Comparison of ENCODE assay signal across 4 cellular contexts in the genomic region with DNA sequence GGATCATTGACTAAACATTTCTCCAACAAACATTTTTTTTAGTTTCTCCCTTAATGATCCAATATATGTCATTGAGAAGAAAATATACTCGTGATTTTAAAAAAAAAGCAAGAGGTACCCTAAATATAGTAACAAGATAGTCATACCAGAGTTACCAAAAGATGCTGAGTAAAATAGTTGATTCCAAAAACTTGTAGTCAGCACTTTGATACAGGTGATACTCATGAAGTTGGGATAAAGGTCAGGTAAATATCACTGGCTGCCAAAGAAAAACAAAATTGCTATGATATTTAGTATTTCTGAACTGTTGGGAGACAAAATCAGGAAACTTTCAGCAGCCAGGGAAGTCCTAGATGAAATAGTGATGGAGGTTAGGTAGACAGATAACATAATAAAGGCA.
TF ChIP-seq lines count a peak whose summit lies in the region.

No MANE protein-coding gene starts in this region.

TF ChIP-seq in HepG2, 621 proteins besides CTCF, POLR2A, EP300 and RAD21:
- TF ChIP-seq, protein P1, sequence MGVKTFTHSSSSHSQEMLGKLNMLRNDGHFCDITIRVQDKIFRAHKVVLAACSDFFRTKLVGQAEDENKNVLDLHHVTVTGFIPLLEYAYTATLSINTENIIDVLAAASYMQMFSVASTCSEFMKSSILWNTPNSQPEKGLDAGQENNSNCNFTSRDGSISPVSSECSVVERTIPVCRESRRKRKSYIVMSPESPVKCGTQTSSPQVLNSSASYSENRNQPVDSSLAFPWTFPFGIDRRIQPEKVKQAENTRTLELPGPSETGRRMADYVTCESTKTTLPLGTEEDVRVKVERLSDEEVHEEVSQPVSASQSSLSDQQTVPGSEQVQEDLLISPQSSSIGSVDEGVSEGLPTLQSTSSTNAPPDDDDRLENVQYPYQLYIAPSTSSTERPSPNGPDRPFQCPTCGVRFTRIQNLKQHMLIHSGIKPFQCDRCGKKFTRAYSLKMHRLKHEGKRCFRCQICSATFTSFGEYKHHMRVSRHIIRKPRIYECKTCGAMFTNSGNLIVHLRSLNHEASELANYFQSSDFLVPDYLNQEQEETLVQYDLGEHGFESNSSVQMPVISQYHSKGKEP (CRISPR knock-in tag; IDR thresholded peaks at IDR 0.05) = no peak
- TF ChIP-seq KDM5A (IDR thresholded peaks at IDR 0.05; ENCODE audit: borderline replicate concordance, low read length) = no peak
- TF ChIP-seq MAFF (IDR thresholded peaks at IDR 0.05; ENCODE audit: low read depth, low read length) = peak; percentile 65
- TF ChIP-seq MAFK (conservative IDR thresholded peaks at IDR 0.05 in 1 of 2, IDR thresholded peaks at IDR 0.05 in 1 of 2; ENCODE audit: low read length in 2 of 2) = peak; percentile 40 to 75
- no peak for TF ChIP-seq PHF21A (CRISPR knock-in tag; IDR thresholded peaks at IDR 0.05)
- TF ChIP-seq ZSCAN30 (CRISPR knock-in tag; IDR thresholded peaks at IDR 0.05) = no peak
- TF ChIP-seq, protein P2, sequence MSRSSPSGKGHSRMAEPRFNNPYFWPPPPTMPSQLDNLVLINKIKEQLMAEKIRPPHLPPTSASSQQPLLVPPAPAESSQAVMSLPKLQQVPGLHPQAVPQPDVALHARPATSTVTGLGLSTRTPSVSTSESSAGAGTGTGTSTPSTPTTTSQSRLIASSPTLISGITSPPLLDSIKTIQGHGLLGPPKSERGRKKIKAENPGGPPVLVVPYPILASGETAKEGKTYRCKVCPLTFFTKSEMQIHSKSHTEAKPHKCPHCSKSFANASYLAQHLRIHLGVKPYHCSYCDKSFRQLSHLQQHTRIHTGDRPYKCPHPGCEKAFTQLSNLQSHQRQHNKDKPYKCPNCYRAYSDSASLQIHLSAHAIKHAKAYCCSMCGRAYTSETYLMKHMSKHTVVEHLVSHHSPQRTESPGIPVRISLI (CRISPR knock-in tag; IDR thresholded peaks at IDR 0.05; ENCODE audit: borderline replicate concordance) = no peak

TF ChIP-seq in A549, 52 proteins besides CTCF, POLR2A, EP300 and RAD21:
- TF ChIP-seq MAZ (IDR thresholded peaks at IDR 0.05; ENCODE audit: borderline replicate concordance, low read depth, low read length) (no peak), ZSCAN20 (CRISPR knock-in tag; IDR thresholded peaks at IDR 0.05) (no peak), ESRRA (IDR thresholded peaks at IDR 0.05; ENCODE audit: borderline replicate concordance, low read length) (no peak), MAFK (IDR thresholded peaks at IDR 0.05; ENCODE audit: partially characterized antibody) (peak; percentile 45)
- TF ChIP-seq, protein P3, sequence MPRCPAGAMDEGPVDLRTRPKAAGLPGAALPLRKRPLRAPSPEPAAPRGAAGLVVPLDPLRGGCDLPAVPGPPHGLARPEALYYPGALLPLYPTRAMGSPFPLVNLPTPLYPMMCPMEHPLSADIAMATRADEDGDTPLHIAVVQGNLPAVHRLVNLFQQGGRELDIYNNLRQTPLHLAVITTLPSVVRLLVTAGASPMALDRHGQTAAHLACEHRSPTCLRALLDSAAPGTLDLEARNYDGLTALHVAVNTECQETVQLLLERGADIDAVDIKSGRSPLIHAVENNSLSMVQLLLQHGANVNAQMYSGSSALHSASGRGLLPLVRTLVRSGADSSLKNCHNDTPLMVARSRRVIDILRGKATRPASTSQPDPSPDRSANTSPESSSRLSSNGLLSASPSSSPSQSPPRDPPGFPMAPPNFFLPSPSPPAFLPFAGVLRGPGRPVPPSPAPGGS (IDR thresholded peaks at IDR 0.05) = no peak
TF ChIP-seq in A549: peak in this region for 1.

TF ChIP-seq in IMR-90, 13 proteins besides CTCF, POLR2A, EP300 and RAD21:
- TF ChIP-seq MAFK (IDR thresholded peaks at IDR 0.05; ENCODE audit: low read depth, low read length) = peak; percentile 56
- no peak for TF ChIP-seq BHLHE40 (IDR thresholded peaks at IDR 0.05; ENCODE audit: low read depth, low read length)

TF ChIP-seq in K562, 482 proteins besides CTCF, POLR2A, EP300 and RAD21:
- TF ChIP-seq, protein P4, sequence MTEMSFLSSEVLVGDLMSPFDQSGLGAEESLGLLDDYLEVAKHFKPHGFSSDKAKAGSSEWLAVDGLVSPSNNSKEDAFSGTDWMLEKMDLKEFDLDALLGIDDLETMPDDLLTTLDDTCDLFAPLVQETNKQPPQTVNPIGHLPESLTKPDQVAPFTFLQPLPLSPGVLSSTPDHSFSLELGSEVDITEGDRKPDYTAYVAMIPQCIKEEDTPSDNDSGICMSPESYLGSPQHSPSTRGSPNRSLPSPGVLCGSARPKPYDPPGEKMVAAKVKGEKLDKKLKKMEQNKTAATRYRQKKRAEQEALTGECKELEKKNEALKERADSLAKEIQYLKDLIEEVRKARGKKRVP (CRISPR knock-in tag; IDR thresholded peaks at IDR 0.05) = no peak
- TF ChIP-seq RUNX1 (IDR thresholded peaks at IDR 0.05; ENCODE audit: low read depth) (no peak), ZNF316 (IDR thresholded peaks at IDR 0.05) (peak; percentile 67), ZNF232 (CRISPR knock-in tag; IDR thresholded peaks at IDR 0.05) (no peak), TAF9B (IDR thresholded peaks at IDR 0.05; ENCODE audit: partially characterized antibody) (no peak), MEF2D (tag; conservative IDR thresholded peaks at IDR 0.05; ENCODE audit: low read depth) (no peak), YBX1 (IDR thresholded peaks at IDR 0.05) (no peak), PTBP1 (IDR thresholded peaks at IDR 0.05; ENCODE audit: low read depth, low read length) (no peak), TAL1 (IDR thresholded peaks at IDR 0.05) (no peak), LEF1 (IDR thresholded peaks at IDR 0.05) (no peak), MAFF (IDR thresholded peaks at IDR 0.05; ENCODE audit: low read length) (peak; percentile 38; the same call in 1 of the 2 replicates), PHF20 (IDR thresholded peaks at IDR 0.05; ENCODE audit: partially characterized antibody) (no peak), NFXL1 (CRISPR knock-in tag; IDR thresholded peaks at IDR 0.05) (no peak), FOXM1 (IDR thresholded peaks at IDR 0.05; ENCODE audit: low read depth) (no peak), FOXM1 (CRISPR knock-in tag; IDR thresholded peaks at IDR 0.05; ENCODE audit: low read depth) (no peak), C11orf30 (IDR thresholded peaks at IDR 0.05; ENCODE audit: low read depth) (peak; percentile 25; the same call in 1 of the 2 replicates), MAFG (tag; conservative IDR thresholded peaks at IDR 0.05) (0 out of 2 replicates have a peak, but pooled peaks have one; percentile 19)
- TF ChIP-seq, protein P5, sequence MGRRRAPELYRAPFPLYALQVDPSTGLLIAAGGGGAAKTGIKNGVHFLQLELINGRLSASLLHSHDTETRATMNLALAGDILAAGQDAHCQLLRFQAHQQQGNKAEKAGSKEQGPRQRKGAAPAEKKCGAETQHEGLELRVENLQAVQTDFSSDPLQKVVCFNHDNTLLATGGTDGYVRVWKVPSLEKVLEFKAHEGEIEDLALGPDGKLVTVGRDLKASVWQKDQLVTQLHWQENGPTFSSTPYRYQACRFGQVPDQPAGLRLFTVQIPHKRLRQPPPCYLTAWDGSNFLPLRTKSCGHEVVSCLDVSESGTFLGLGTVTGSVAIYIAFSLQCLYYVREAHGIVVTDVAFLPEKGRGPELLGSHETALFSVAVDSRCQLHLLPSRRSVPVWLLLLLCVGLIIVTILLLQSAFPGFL (CRISPR knock-in tag; IDR thresholded peaks at IDR 0.05) = no peak
